ENCODE assay signal across 1 cellular context in genomic region chr9:121359358-121360294, GRCh38.
TF ChIP-seq lines count a peak whose summit lies in the region.

No MANE protein-coding gene starts in this region.

TF ChIP-seq in GM12878, 131 proteins besides CTCF, POLR2A, EP300 and RAD21 (continued from another document):
- TF ChIP-seq HDGF (IDR thresholded peaks at IDR 0.05) (no peak), MXI1 (IDR thresholded peaks at IDR 0.05; ENCODE audit: low read depth, low read length) (no peak), RUNX3 (IDR thresholded peaks at IDR 0.05; ENCODE audit: low read length) (no peak; the same call in 1 of the 2 replicates), WRNIP1 (IDR thresholded peaks at IDR 0.05; ENCODE audit: borderline replicate concordance, low read depth, low read length) (no peak), ZNF622 (IDR thresholded peaks at IDR 0.05) (no peak)
- TF ChIP-seq, protein P1, sequence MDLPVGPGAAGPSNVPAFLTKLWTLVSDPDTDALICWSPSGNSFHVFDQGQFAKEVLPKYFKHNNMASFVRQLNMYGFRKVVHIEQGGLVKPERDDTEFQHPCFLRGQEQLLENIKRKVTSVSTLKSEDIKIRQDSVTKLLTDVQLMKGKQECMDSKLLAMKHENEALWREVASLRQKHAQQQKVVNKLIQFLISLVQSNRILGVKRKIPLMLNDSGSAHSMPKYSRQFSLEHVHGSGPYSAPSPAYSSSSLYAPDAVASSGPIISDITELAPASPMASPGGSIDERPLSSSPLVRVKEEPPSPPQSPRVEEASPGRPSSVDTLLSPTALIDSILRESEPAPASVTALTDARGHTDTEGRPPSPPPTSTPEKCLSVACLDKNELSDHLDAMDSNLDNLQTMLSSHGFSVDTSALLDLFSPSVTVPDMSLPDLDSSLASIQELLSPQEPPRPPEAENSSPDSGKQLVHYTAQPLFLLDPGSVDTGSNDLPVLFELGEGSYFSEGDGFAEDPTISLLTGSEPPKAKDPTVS (IDR thresholded peaks at IDR 0.05; ENCODE audit: low read depth, low read length), result no peak
TF ChIP-seq in GM12878: peak in this region for 0.
